Comparison of ENCODE assay signal across 1 cellular context in genomic region chr16:48862087-48862532, GRCh38.
TF ChIP-seq lines count a peak whose summit lies in the region.

No MANE protein-coding gene starts in this region.

TF ChIP-seq in H1, 55 proteins besides CTCF, POLR2A, EP300 and RAD21 (continued from another document):
- no peak for TF ChIP-seq YY1 (IDR thresholded peaks at IDR 0.05; ENCODE audit: low read depth, low read length)
- TF ChIP-seq SP2 (IDR thresholded peaks at IDR 0.05; ENCODE audit: low read length), result no peak
- no peak for TF ChIP-seq CHD2 (IDR thresholded peaks at IDR 0.05; ENCODE audit: low read length)
- no peak for TF ChIP-seq JUND (IDR thresholded peaks at IDR 0.05; ENCODE audit: low read length)
